ENCODE assay signal across 12 cellular contexts in genomic region chrX:134603806-134604700, GRCh38. TPM values are rescaled to one million over a fixed set of nuclear protein-coding genes. Genes with fewer than 3 reads are reported as not detected.
DNase-seq lines count a peak whose midpoint lies in the region; ATAC-seq and TF ChIP-seq lines count a peak whose summit lies in the region.
"Had no signal": no experiment of that assay in that cellular context is flagged by ENCODE, and none has a peak within 500 bp of the region (broad histone marks: within the 10 kb centered on the region; RNA-seq: fewer than 3 reads in every experiment).

No MANE protein-coding gene starts in this region.

- H3K4me3 Mint-ChIP-seq in nephron = peak overlapping the region in 1 of 3 experiments; percentile 62
- H3K4me3 Mint-ChIP-seq: activated naive CD8-positive, alpha-beta T cell treated with anti-CD3 and anti-CD28 coated beads, Interleukin-2, amount 10 ng/mL, durations not matched to agents 7 days and 5 days had no signal

- no peak for TF ChIP-seq CTCF in nephron (IDR thresholded peaks at IDR 0.05; ENCODE audit: unreplicated experiment in 3 of 3)

- peak overlapping the region; percentile 69 to 89 (median 88) for H3K27ac Mint-ChIP-seq in nephron
- H3K27ac Mint-ChIP-seq: activated naive CD8-positive, alpha-beta T cell treated with anti-CD3 and anti-CD28 coated beads, Interleukin-2, amount 10 ng/mL, durations not matched to agents 7 days and 5 days had no signal

- H3K9me3 Mint-ChIP-seq in nephron = peaks cover 22% of the 10 kb centered on the region
- H3K9me3 Mint-ChIP-seq: activated naive CD8-positive, alpha-beta T cell treated with anti-CD3 and anti-CD28 coated beads, Interleukin-2, amount 10 ng/mL, durations not matched to agents 7 days and 5 days had no signal

- no peak for ATAC-seq in HG02763 (IDR thresholded peaks at IDR 0.05; ENCODE audit: unreplicated experiment)
- no peak for ATAC-seq in HG03097 (IDR thresholded peaks at IDR 0.05; ENCODE audit: low FRiP score, unreplicated experiment)

- DNase-seq in ELF-1 (ENCODE audit: low read depth, low spot score) (peak; percentile 30), NCI-H446 treated with DMSO at 0.1 percent for 48 hours (lab: John Stamatoyannopoulos, UW) (peak; percentile 70), dermis blood vessel endothelial cell (peak; percentile 50), cortex of kidney (lab: John Stamatoyannopoulos, UW) (no peak), NCI-H1930 (lab: John Stamatoyannopoulos, UW) (no peak)
- DNase-seq: activated naive CD8-positive, alpha-beta T cell treated with anti-CD3 and anti-CD28 coated beads, Interleukin-2, amount 10 ng/mL, durations not matched to agents 7 days and 5 days; kidney had no signal

- H3K36me3 Mint-ChIP-seq in nephron (ENCODE audit: low read depth) = no peaks in the 10 kb centered on the region
- H3K36me3 Mint-ChIP-seq: activated naive CD8-positive, alpha-beta T cell treated with anti-CD3 and anti-CD28 coated beads, Interleukin-2, amount 10 ng/mL, durations not matched to agents 7 days and 5 days had no signal

- peaks cover 33% of the 10 kb centered on the region for H3K4me1 Mint-ChIP-seq in nephron
- H3K4me1 Mint-ChIP-seq: activated naive CD8-positive, alpha-beta T cell treated with anti-CD3 and anti-CD28 coated beads, Interleukin-2, amount 10 ng/mL, durations not matched to agents 7 days and 5 days had no signal

- H3K27me3 Mint-ChIP-seq in nephron (ENCODE audit: low read depth) = no peaks in the 10 kb centered on the region
- H3K27me3 Mint-ChIP-seq: activated naive CD8-positive, alpha-beta T cell treated with anti-CD3 and anti-CD28 coated beads, Interleukin-2, amount 10 ng/mL, durations not matched to agents 7 days and 5 days had no signal

RNA-seq across cellular contexts. Expression of gene PLAC1, which starts 54.2 kb away (rescaled TPM):
- total RNA-seq in dermis blood vessel endothelial cell = not detected in 2 replicates
- total RNA-seq: activated naive CD8-positive, alpha-beta T cell treated with anti-CD3 and anti-CD28 coated beads, Interleukin-2, amount 10 ng/mL, durations not matched to agents 7 days and 5 days; kidney; T-helper 1 cell treated with Interleukin-12 subunit alpha and Interleukin-12 subunit beta and Interleukin-4 antibody, amounts not matched to agents 30 ng/mL and 1 ng/mL, for 36 hours; vagina had no signal

Comparison
In these comparisons a context has a peak if more than half of its experiments do, and no peak if none do; other contexts are left out.
1. DNase-seq: peak in ELF-1 (single experiment), NCI-H446 treated with DMSO at 0.1 percent for 48 hours (single experiment) and dermis blood vessel endothelial cell (single experiment); none in cortex of kidney (single experiment) and NCI-H1930 (0 of 2).